In the genomic region with DNA sequence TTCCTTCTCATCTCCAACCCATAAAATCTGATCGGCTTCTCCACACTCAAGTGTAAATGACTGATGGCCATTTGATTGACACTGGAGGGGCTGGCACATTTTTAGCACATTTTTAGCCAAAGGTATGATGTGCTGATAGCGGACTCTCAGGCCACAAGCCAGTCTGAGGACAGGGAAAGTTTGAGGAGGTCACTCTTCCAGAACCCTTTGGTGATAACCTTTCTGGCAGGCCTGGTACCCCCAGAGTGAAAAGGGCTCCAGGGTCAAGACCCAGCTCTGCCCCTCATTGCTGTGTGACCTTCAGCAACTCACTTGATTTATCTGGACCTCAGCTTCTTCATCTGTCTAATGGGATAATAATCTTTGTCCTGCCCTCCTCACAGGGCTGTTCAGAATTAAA, we compare ENCODE assay signal across 16 cellular contexts. TPM values are rescaled to one million over a fixed set of nuclear protein-coding genes. Genes with fewer than 3 reads are reported as not detected.
DNase-seq lines count a peak whose midpoint lies in the region; ATAC-seq and TF ChIP-seq lines count a peak whose summit lies in the region.
"Had no signal": no experiment of that assay in that cellular context is flagged by ENCODE, and none has a peak within 500 bp of the region (broad histone marks: within the 10 kb centered on the region; RNA-seq: fewer than 3 reads in every experiment).

No MANE protein-coding gene starts in this region.

- H3K4me3 ChIP-seq in MM.1S (ENCODE audit: low read length), result no peak overlapping the region

- DNase-seq in activated CD8-positive, alpha-beta memory T cell treated with anti-CD3 and anti-CD28 coated beads, Interleukin-2, amount 10 ng/mL, durations not matched to agents 7 days and 5 days, result no peak
- DNase-seq in activated CD8-positive, alpha-beta memory T cell treated with anti-CD3 and anti-CD28 coated beads for 24 hours, result no peak
- DNase-seq in chondrocyte (ENCODE audit: low spot score) (peak; percentile 11), C1 segment of cervical spinal cord (lab: John Stamatoyannopoulos, UW) (no peak), MM.1S (no peak), NCI-H187 treated with DMSO at 0.1 percent for 48 hours (lab: John Stamatoyannopoulos, UW) (no peak)
- DNase-seq in stimulated activated naive B cell treated with anti-CD40 and anti-IgM and Interleukin-4, amounts not matched to agents 10 μg/mL and 1 μg/mL and 100 μg/mL, for 72 hours, result no peak
- DNase-seq: ACHN; activated CD4-positive, CD25-positive, alpha-beta regulatory T cell; activated gamma-delta T cell treated with Interleukin-2 at 50 U/mL for 16 hours; DMS 273 treated with DMSO at 0.1 percent for 48 hours; hypothalamus; left ventricle myocardium superior; NCI-H2107 had no signal

- H3K9me3 ChIP-seq in MM.1S (replicated peaks; ENCODE audit: insufficient read depth, low read length), result no peaks in the 10 kb centered on the region

- no peak overlapping the region for H3K27ac ChIP-seq in MM.1S (ENCODE audit: low read length)

- H3K4me2 ChIP-seq in MM.1S (ENCODE audit: low read depth, low read length), result no peak overlapping the region

- no peaks in the 10 kb centered on the region for H3K36me3 ChIP-seq in MM.1S (replicated peaks; ENCODE audit: insufficient read depth, low read length)

- no peaks in the 10 kb centered on the region for H3K79me2 ChIP-seq in MM.1S (ENCODE audit: low read length)

- 0 out of 2 replicates have a peak, but pooled peaks cover 6% of the 10 kb centered on the region for H3K4me1 ChIP-seq in MM.1S (ENCODE audit: low read length)

- ATAC-seq in activated CD8-positive, alpha-beta memory T cell treated with anti-CD3 and anti-CD28 coated beads, Interleukin-2, amount 10 ng/mL, durations not matched to agents 7 days and 5 days, result no peak
- ATAC-seq in stimulated activated naive B cell treated with anti-CD40 and anti-IgM and Interleukin-4, amounts not matched to agents 10 μg/mL and 1 μg/mL and 100 μg/mL, for 72 hours (replicated peaks), result no peak
- ATAC-seq: esophagus mucosa had no signal

- H3K27ac Mint-ChIP-seq in activated CD8-positive, alpha-beta memory T cell treated with anti-CD3 and anti-CD28 coated beads, Interleukin-2, amount 10 ng/mL, durations not matched to agents 7 days and 5 days, result peak overlapping the region; percentile 99
- H3K27ac Mint-ChIP-seq in IgD-negative memory B cell (peak overlapping the region; percentile 98 to 99 (median 98)), chondrocyte (ENCODE audit: unreplicated experiment) (no peak overlapping the region)
- peak overlapping the region; percentile 99 for H3K27ac Mint-ChIP-seq in stimulated activated naive B cell treated with anti-CD40 and anti-IgM and Interleukin-4, amounts not matched to agents 10 μg/mL and 1 μg/mL and 100 μg/mL, for 72 hours

- no peaks in the 10 kb centered on the region for H3K27me3 Mint-ChIP-seq in activated CD8-positive, alpha-beta memory T cell treated with anti-CD3 and anti-CD28 coated beads, Interleukin-2, amount 10 ng/mL, durations not matched to agents 7 days and 5 days
- H3K27me3 Mint-ChIP-seq in IgD-negative memory B cell (no peaks in the 10 kb centered on the region), chondrocyte (ENCODE audit: low read depth) (no peaks in the 10 kb centered on the region)
- H3K27me3 Mint-ChIP-seq in stimulated activated naive B cell treated with anti-CD40 and anti-IgM and Interleukin-4, amounts not matched to agents 10 μg/mL and 1 μg/mL and 100 μg/mL, for 72 hours, result no peaks in the 10 kb centered on the region

- no peaks in the 10 kb centered on the region for H4K20me1 ChIP-seq in MM.1S (ENCODE audit: insufficient read depth, low read length)

- peaks cover 53% of the 10 kb centered on the region for H3K4me1 Mint-ChIP-seq in activated CD8-positive, alpha-beta memory T cell treated with anti-CD3 and anti-CD28 coated beads, Interleukin-2, amount 10 ng/mL, durations not matched to agents 7 days and 5 days
- H3K4me1 Mint-ChIP-seq in IgD-negative memory B cell, result peaks cover 37 to 64% (median 51%) of the 10 kb centered on the region in 3 donors
- peaks cover 31% of the 10 kb centered on the region for H3K4me1 Mint-ChIP-seq in chondrocyte (ENCODE audit: low read depth)
- peaks cover 61 to 90% of the 10 kb centered on the region in 2 donors for H3K4me1 Mint-ChIP-seq in stimulated activated naive B cell treated with anti-CD40 and anti-IgM and Interleukin-4, amounts not matched to agents 10 μg/mL and 1 μg/mL and 100 μg/mL, for 72 hours

- H3K9ac ChIP-seq in MM.1S (ENCODE audit: low read length), result no peak overlapping the region

- CTCF ChIA-PET in activated CD8-positive, alpha-beta memory T cell treated with anti-CD3 and anti-CD28 coated beads, Interleukin-2, amount 10 ng/mL, durations not matched to agents 7 days and 5 days (lab: Charles Lee), result interaction anchor here (0.6 to 8.7 kb wide), 5 partner anchors 11 to 53 kb away, joined by 3 to 75 read pairs (median 13); no protein-coding TSS in a partner anchor

- no peaks in the 10 kb centered on the region for H3K9me2 ChIP-seq in MM.1S (replicated peaks; ENCODE audit: insufficient read depth, low read length)

- H3K4me3 Mint-ChIP-seq in activated CD8-positive, alpha-beta memory T cell treated with anti-CD3 and anti-CD28 coated beads, Interleukin-2, amount 10 ng/mL, durations not matched to agents 7 days and 5 days, result peak overlapping the region; percentile 99
- peak overlapping the region; percentile 99 to 100 (median 100) for H3K4me3 Mint-ChIP-seq in IgD-negative memory B cell
- H3K4me3 Mint-ChIP-seq in chondrocyte (ENCODE audit: unreplicated experiment), result no peak overlapping the region
- peak overlapping the region; percentile 98 to 99 for H3K4me3 Mint-ChIP-seq in stimulated activated naive B cell treated with anti-CD40 and anti-IgM and Interleukin-4, amounts not matched to agents 10 μg/mL and 1 μg/mL and 100 μg/mL, for 72 hours

- no peaks in the 10 kb centered on the region for H3K9me3 Mint-ChIP-seq in activated CD8-positive, alpha-beta memory T cell treated with anti-CD3 and anti-CD28 coated beads, Interleukin-2, amount 10 ng/mL, durations not matched to agents 7 days and 5 days (ENCODE audit: low read depth)
- H3K9me3 Mint-ChIP-seq in IgD-negative memory B cell (no peaks in the 10 kb centered on the region), chondrocyte (ENCODE audit: low read depth) (no peaks in the 10 kb centered on the region)
- H3K9me3 Mint-ChIP-seq in stimulated activated naive B cell treated with anti-CD40 and anti-IgM and Interleukin-4, amounts not matched to agents 10 μg/mL and 1 μg/mL and 100 μg/mL, for 72 hours, result no peaks in the 10 kb centered on the region

- peaks cover 37% of the 10 kb centered on the region for H3K36me3 Mint-ChIP-seq in activated CD8-positive, alpha-beta memory T cell treated with anti-CD3 and anti-CD28 coated beads, Interleukin-2, amount 10 ng/mL, durations not matched to agents 7 days and 5 days
- H3K36me3 Mint-ChIP-seq in IgD-negative memory B cell (peaks cover 20% of the 10 kb centered on the region), chondrocyte (ENCODE audit: low read depth) (no peaks in the 10 kb centered on the region)
- H3K36me3 Mint-ChIP-seq in stimulated activated naive B cell treated with anti-CD40 and anti-IgM and Interleukin-4, amounts not matched to agents 10 μg/mL and 1 μg/mL and 100 μg/mL, for 72 hours, result peaks cover 63 to 80% of the 10 kb centered on the region in 2 donors

- no peak for TF ChIP-seq CTCF in chondrocyte (IDR thresholded peaks at IDR 0.05)
- TF ChIP-seq CTCF in MM.1S (IDR thresholded peaks at IDR 0.05; ENCODE audit: low read length), result no peak

- H2AFZ ChIP-seq in MM.1S (ENCODE audit: low read length), result no peak overlapping the region

- H3K27me3 ChIP-seq in MM.1S (replicated peaks; ENCODE audit: insufficient read depth, low read length), result peaks cover 35% of the 10 kb centered on the region

- no peaks in the 10 kb centered on the region for H3F3A ChIP-seq in MM.1S (ENCODE audit: insufficient read depth, low read length)

RNA-seq across cellular contexts. Expression of a gene that starts 1.7 kb away (rescaled TPM):
- 100 to 1,000 TPM; 156 to 287 TPM for total RNA-seq in activated CD8-positive, alpha-beta memory T cell treated with anti-CD3 and anti-CD28 coated beads, Interleukin-2, amount 10 ng/mL, durations not matched to agents 7 days and 5 days
- polyA plus RNA-seq in IgD-negative memory B cell, result 134 TPM
- total RNA-seq in chondrocyte, result 6.3 to 10.7 TPM (median 6.6 TPM) in 3 replicates

RNA-seq across cellular contexts. Expression of a gene that starts 25.9 kb away (rescaled TPM):
- not detected for total RNA-seq in activated CD8-positive, alpha-beta memory T cell treated with anti-CD3 and anti-CD28 coated beads, Interleukin-2, amount 10 ng/mL, durations not matched to agents 7 days and 5 days
- polyA plus RNA-seq in IgD-negative memory B cell, result 0.79 TPM
- not detected in 3 replicates for total RNA-seq in chondrocyte
- total RNA-seq: esophagus mucosa had no signal

RNA-seq across cellular contexts. Expression of a gene that starts 55.8 kb away (rescaled TPM):
- 100 to 1,000 TPM; 127 to 149 TPM for total RNA-seq in activated CD8-positive, alpha-beta memory T cell treated with anti-CD3 and anti-CD28 coated beads, Interleukin-2, amount 10 ng/mL, durations not matched to agents 7 days and 5 days
- 298 TPM for polyA plus RNA-seq in IgD-negative memory B cell
- 146 to 236 TPM (median 223 TPM) in 3 replicates for total RNA-seq in chondrocyte

Comparison
In these comparisons a context has a peak if more than half of its experiments do, and no peak if none do; other contexts are left out.
1. RNA of a gene that starts 1.7 kb away (total RNA-seq): 156 to 287 TPM in activated CD8-positive, alpha-beta memory T cell treated with anti-CD3 and anti-CD28 coated beads, Interleukin-2, amount 10 ng/mL, durations not matched to agents 7 days and 5 days; 6.3 to 10.7 TPM in chondrocyte; every median in the first group is over 10 times any median in the second.